ENCODE assay signal across 16 cellular contexts in genomic region chrX:46754450-46755075, GRCh38. TPM values are rescaled to one million over a fixed set of nuclear protein-coding genes. Genes with fewer than 3 reads are reported as not detected.
DNase-seq lines count a peak whose midpoint lies in the region; ATAC-seq and TF ChIP-seq lines count a peak whose summit lies in the region.
"Had no signal": no experiment of that assay in that cellular context is flagged by ENCODE, and none has a peak within 500 bp of the region (broad histone marks: within the 10 kb centered on the region; RNA-seq: fewer than 3 reads in every experiment).

No MANE protein-coding gene starts in this region.

- H3K36me3 Mint-ChIP-seq in activated T-cell treated with anti-CD3 and anti-CD28 coated beads, Interleukin-2, amount 50 U/mL, for 72 hours (ENCODE audit: insufficient read depth in 2 of 2): peaks cover 0 to 5% of the 10 kb centered on the region in 2 donors
- H3K36me3 Mint-ChIP-seq in activated naive CD8-positive, alpha-beta T cell: no peaks in the 10 kb centered on the region

- H3K4me1 ChIP-seq in tibial artery: peaks cover 0 to 6% (median 1%) of the 10 kb centered on the region in 4 donors

- H3K4me1 Mint-ChIP-seq in activated T-cell treated with anti-CD3 and anti-CD28 coated beads, Interleukin-2, amount 50 U/mL, for 72 hours (ENCODE audit: low read depth): peaks cover 32% of the 10 kb centered on the region
- H3K4me1 Mint-ChIP-seq in activated naive CD8-positive, alpha-beta T cell (ENCODE audit: low read depth): peaks cover 17% of the 10 kb centered on the region

- no peak overlapping the region for H3K4me3 ChIP-seq in tibial artery
- H3K4me3 ChIP-seq: K562, sigmoid colon had no signal

- H3K27ac Mint-ChIP-seq in activated T-cell treated with anti-CD3 and anti-CD28 coated beads, Interleukin-2, amount 50 U/mL, for 72 hours: peak overlapping the region; percentile 31
- peak overlapping the region; percentile 34 for H3K27ac Mint-ChIP-seq in activated naive CD8-positive, alpha-beta T cell
- H3K27ac Mint-ChIP-seq: activated CD4-positive, alpha-beta memory T cell treated with anti-CD3 and anti-CD28 coated beads, Interleukin-2, amount 10 ng/mL, durations not matched to agents 7 days and 5 days had no signal

- peaks cover 1% of the 10 kb centered on the region for H3K27me3 Mint-ChIP-seq in activated T-cell treated with anti-CD3 and anti-CD28 coated beads, Interleukin-2, amount 50 U/mL, for 72 hours (ENCODE audit: low read depth)
- H3K27me3 Mint-ChIP-seq in activated naive CD8-positive, alpha-beta T cell: no peaks in the 10 kb centered on the region
- H3K27me3 Mint-ChIP-seq: activated CD4-positive, alpha-beta memory T cell treated with anti-CD3 and anti-CD28 coated beads, Interleukin-2, amount 10 ng/mL, durations not matched to agents 7 days and 5 days; naive thymus-derived CD4-positive, alpha-beta T cell had no signal

- no peaks in the 10 kb centered on the region for H3K9me3 ChIP-seq in tibial artery
- H3K9me3 ChIP-seq: sigmoid colon, SK-N-SH had no signal

- H3K36me3 ChIP-seq in tibial artery: no peaks in the 10 kb centered on the region
- H3K36me3 ChIP-seq: sigmoid colon had no signal

- peak in 1 of 2 donors; percentile 4 for DNase-seq in activated T-cell treated with anti-CD3 and anti-CD28 coated beads, Interleukin-2, amount 50 U/mL, for 72 hours
- no peak for DNase-seq in activated T-cell treated with anti-CD3 and anti-CD28 coated beads, Interleukin-2, amount 50 U/mL, for 48 hours
- DNase-seq in MV-4-11 (lab: John Stamatoyannopoulos, UW) (peak; percentile 70), NCI-H2196 treated with DMSO at 0.1 percent for 48 hours (lab: John Stamatoyannopoulos, UW; ENCODE audit: unreplicated experiment) (no peak), tibial artery (no peak), hepatic stellate cell (ENCODE audit: low spot score) (no peak), dermis blood vessel endothelial cell (no peak)
- DNase-seq: activated CD4-positive, alpha-beta memory T cell treated with anti-CD3 and anti-CD28 coated beads, Interleukin-2, amount 10 ng/mL, durations not matched to agents 7 days and 5 days; amniotic stem cell; EL; GOT3; naive thymus-derived CD4-positive, alpha-beta T cell; sigmoid colon; SK-N-SH had no signal

- H3K9me3 Mint-ChIP-seq in activated T-cell treated with anti-CD3 and anti-CD28 coated beads, Interleukin-2, amount 50 U/mL, for 72 hours: no peaks in the 10 kb centered on the region
- H3K9me3 Mint-ChIP-seq in activated naive CD8-positive, alpha-beta T cell (ENCODE audit: low read depth): no peaks in the 10 kb centered on the region
- H3K9me3 Mint-ChIP-seq: activated CD4-positive, alpha-beta memory T cell treated with anti-CD3 and anti-CD28 coated beads, Interleukin-2, amount 10 ng/mL, durations not matched to agents 7 days and 5 days; naive thymus-derived CD4-positive, alpha-beta T cell had no signal

- no peak for TF ChIP-seq CTCF in tibial artery (IDR thresholded peaks at IDR 0.05)

- peak in 1 of 2 donors; percentile 22 for ATAC-seq in activated T-cell treated with anti-CD3 and anti-CD28 coated beads, Interleukin-2, amount 50 U/mL, for 72 hours (replicated peaks in 1 of 2)
- ATAC-seq: K562; naive thymus-derived CD4-positive, alpha-beta T cell had no signal

- intact Hi-C loops in tibial artery (cut with DNase I; ENCODE audit: low total_unique reads): loop anchor here (5.0 kb wide), 2 partner anchors 273 to 338 kb away; no protein-coding TSS in a partner anchor

- no peak overlapping the region for H3K27ac ChIP-seq in tibial artery
- H3K27ac ChIP-seq: sigmoid colon had no signal

- H3K4me3 Mint-ChIP-seq in activated T-cell treated with anti-CD3 and anti-CD28 coated beads, Interleukin-2, amount 50 U/mL, for 72 hours: peak overlapping the region; percentile 48 to 51
- H3K4me3 Mint-ChIP-seq in activated naive CD8-positive, alpha-beta T cell: peak overlapping the region; percentile 7
- H3K4me3 Mint-ChIP-seq: activated CD4-positive, alpha-beta memory T cell treated with anti-CD3 and anti-CD28 coated beads, Interleukin-2, amount 10 ng/mL, durations not matched to agents 7 days and 5 days; naive thymus-derived CD4-positive, alpha-beta T cell had no signal

- no peaks in the 10 kb centered on the region for H3K27me3 ChIP-seq in tibial artery
- H3K27me3 ChIP-seq: sigmoid colon had no signal

RNA-seq across cellular contexts. Expression of gene SLC9A7, which starts 4.4 kb away (rescaled TPM):
- total RNA-seq in activated T-cell treated with anti-CD3 and anti-CD28 coated beads, Interleukin-2, amount 50 U/mL, for 72 hours: 10 to 100 TPM; 19.2 to 23.0 TPM
- 16.5 and 19.4 TPM in 2 replicates for total RNA-seq in dermis blood vessel endothelial cell
